1 cellular context compared by ENCODE assay signal in the genomic region with DNA sequence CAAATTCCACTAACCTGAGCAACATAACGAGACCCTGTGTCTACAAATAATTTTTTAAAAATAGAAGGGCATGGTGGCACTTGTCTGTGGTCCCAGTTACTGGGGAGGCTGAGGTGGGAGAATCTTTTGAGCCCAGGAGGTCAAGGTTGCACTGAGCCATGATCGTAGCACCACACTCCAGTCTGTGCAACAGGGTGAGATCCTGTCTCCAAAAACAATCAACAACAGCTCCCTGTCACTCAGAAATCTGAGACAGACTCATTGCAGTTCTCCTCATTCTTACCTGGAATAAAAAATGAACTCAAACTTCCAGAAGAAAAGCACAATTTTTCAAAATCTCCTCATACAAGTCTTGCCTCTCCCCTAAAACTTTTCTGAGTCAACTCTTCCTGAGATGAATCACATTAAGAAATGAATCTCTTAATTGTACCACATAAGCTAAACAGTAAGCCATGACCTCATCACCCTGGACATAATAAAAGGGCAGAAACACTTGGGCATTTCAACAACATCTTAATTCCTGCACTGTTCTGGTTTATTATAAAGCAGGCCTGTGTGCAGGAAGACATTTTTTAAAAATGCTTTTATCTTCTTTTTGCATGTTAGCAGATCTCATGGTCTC.
TF ChIP-seq lines count a peak whose summit lies in the region.

No MANE protein-coding gene starts in this region.

TF ChIP-seq in HEK293, 187 proteins besides CTCF, POLR2A, EP300 and RAD21 (continued from another document):
- TF ChIP-seq, protein P1, sequence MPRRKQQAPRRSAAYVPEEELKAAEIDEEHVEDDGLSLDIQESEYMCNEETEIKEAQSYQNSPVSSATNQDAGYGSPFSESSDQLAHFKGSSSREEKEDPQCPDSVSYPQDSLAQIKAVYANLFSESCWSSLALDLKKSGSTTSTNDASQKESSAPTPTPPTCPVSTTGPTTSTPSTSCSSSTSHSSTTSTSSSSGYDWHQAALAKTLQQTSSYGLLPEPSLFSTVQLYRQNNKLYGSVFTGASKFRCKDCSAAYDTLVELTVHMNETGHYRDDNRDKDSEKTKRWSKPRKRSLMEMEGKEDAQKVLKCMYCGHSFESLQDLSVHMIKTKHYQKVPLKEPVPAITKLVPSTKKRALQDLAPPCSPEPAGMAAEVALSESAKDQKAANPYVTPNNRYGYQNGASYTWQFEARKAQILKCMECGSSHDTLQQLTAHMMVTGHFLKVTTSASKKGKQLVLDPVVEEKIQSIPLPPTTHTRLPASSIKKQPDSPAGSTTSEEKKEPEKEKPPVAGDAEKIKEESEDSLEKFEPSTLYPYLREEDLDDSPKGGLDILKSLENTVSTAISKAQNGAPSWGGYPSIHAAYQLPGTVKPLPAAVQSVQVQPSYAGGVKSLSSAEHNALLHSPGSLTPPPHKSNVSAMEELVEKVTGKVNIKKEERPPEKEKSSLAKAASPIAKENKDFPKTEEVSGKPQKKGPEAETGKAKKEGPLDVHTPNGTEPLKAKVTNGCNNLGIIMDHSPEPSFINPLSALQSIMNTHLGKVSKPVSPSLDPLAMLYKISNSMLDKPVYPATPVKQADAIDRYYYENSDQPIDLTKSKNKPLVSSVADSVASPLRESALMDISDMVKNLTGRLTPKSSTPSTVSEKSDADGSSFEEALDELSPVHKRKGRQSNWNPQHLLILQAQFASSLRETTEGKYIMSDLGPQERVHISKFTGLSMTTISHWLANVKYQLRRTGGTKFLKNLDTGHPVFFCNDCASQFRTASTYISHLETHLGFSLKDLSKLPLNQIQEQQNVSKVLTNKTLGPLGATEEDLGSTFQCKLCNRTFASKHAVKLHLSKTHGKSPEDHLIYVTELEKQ (tag by site-specific recombination; IDR thresholded peaks at IDR 0.05; ENCODE audit: borderline replicate concordance) = no peak
TF ChIP-seq in HEK293: peak in this region for 1.
